In genomic region chr20:49752504-49752903, GRCh38 we compare ENCODE assay signal across 27 cellular contexts.
"Had no signal": no experiment of that assay in that cellular context is flagged by ENCODE, and none has a peak within 500 bp of the region (broad histone marks: within the 10 kb centered on the region; RNA-seq: fewer than 3 reads in every experiment).

No MANE protein-coding gene starts in this region.

- H3K27me3 ChIP-seq: adrenal gland, ascending aorta, dorsolateral prefrontal cortex, ovary, sigmoid colon, tibial nerve had no signal

- H3K27ac ChIP-seq: adrenal gland, ascending aorta, coronary artery, dorsolateral prefrontal cortex, left ventricle myocardium inferior, ovary, sigmoid colon, tibial nerve, VCaP had no signal

- DNase-seq: activated CD4-positive, alpha-beta T cell treated with anti-CD3 and anti-CD28 coated beads for 4 hours; activated CD4-positive, alpha-beta T cell treated with anti-CD3 and anti-CD28 coated beads, Interleukin-2, amount 50 U/mL, for 4 hours; activated effector memory CD4-positive, alpha-beta T cell treated with Interleukin-2 at 50 U/mL for 16 hours; activated naive CD4-positive, alpha-beta T cell treated with Interleukin-2 at 50 U/mL for 16 hours; activated T-cell treated with anti-CD3 and anti-CD28 coated beads for 4 hours; adrenal gland; dorsolateral prefrontal cortex; effector memory CD4-positive, alpha-beta T cell; glutamatergic neuron; islet precursor cell; left ventricle myocardium inferior; naive B cell; nephron progenitor cell; ovary; sigmoid colon; stimulated activated CD4-positive, alpha-beta T cell treated with anti-CD3 and anti-CD28 coated beads, Interleukin-15, amount 100 ng/mL, for 24 hours; stimulated activated CD4-positive, alpha-beta T cell treated with anti-CD3 and anti-CD28 coated beads, Interleukin-2, amount 100 ng/mL, for 24 hours; stimulated activated naive B cell treated with anti-CD40 and anti-IgM and Interleukin-4, amounts not matched to agents 10 μg/mL and 1 μg/mL and 100 μg/mL, for 72 hours; T-helper 9 cell had no signal

- H3K4me3 ChIP-seq: adrenal gland, ascending aorta, coronary artery, dorsolateral prefrontal cortex, left ventricle myocardium inferior, lung, ovary, sigmoid colon, smooth muscle cell, tibial nerve had no signal

- H3K4me2 ChIP-seq: smooth muscle cell had no signal

- FAIRE-seq: frontal cortex, TTC549 had no signal

- H3K36me3 ChIP-seq: adrenal gland, ascending aorta, left ventricle myocardium inferior, ovary, sigmoid colon, tibial nerve had no signal

- ATAC-seq: stimulated activated naive B cell treated with anti-CD40 and anti-IgM and Interleukin-4, amounts not matched to agents 10 μg/mL and 1 μg/mL and 100 μg/mL, for 72 hours had no signal

- H3K9me3 ChIP-seq: adrenal gland, ascending aorta, left ventricle myocardium inferior, ovary, sigmoid colon had no signal
